In the genomic region with DNA sequence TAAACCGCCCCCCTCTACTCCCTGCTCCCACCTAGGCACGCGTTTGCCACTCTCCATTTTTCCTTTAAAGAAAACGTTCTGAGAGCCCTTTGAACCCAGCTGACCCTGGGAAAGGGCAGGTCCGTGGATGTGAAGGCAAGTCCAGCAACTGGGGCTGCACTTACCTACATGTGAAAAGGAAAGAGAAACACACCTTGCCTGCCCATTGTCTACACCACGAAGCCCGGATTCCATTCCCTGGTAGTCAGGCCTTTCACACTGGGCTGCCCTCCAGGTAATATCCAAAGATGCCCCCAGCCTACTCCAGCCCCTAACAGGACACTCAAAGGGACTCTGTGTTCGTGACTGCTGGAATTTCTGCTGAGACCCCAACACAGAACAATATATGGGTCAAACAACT, we compare ENCODE assay signal across 9 cellular contexts.
DNase-seq lines count a peak whose midpoint lies in the region; ATAC-seq, FAIRE-seq and TF ChIP-seq lines count a peak whose summit lies in the region.
"Had no signal": no experiment of that assay in that cellular context is flagged by ENCODE, and none has a peak within 500 bp of the region (broad histone marks: within the 10 kb centered on the region; RNA-seq: fewer than 3 reads in every experiment).

No MANE protein-coding gene starts in this region.

- FAIRE-seq in RCC 7860 (lab: Jason Lieb, UNC), result no peak

- no peaks in the 10 kb centered on the region for H3K36me3 Mint-ChIP-seq in activated naive CD4-positive, alpha-beta T cell treated with anti-CD3 and anti-CD28 coated beads for 36 hours (ENCODE audit: low read depth)

- H3K4me3 ChIP-seq in ascending aorta (peak overlapping the region; percentile 70 to 81), lower lobe of right lung (peak overlapping the region; percentile 81), thoracic aorta (peak overlapping the region; percentile 95)

- peak overlapping the region; percentile 79 for H3K4me3 Mint-ChIP-seq in activated naive CD4-positive, alpha-beta T cell treated with anti-CD3 and anti-CD28 coated beads for 36 hours

- H3K4me1 ChIP-seq in ascending aorta (peaks cover 6 to 11% of the 10 kb centered on the region in 2 donors), lower lobe of right lung (peaks cover 17% of the 10 kb centered on the region), thoracic aorta (ENCODE audit: control insufficient read depth in 1 of 2, low read depth in 2 of 2) (peaks cover 8 to 9% of the 10 kb centered on the region in 2 donors)

- CTCF ChIA-PET in activated naive CD4-positive, alpha-beta T cell treated with anti-CD3 and anti-CD28 coated beads for 36 hours (lab: Charles Lee), result interaction anchor here (0.6 to 2.2 kb wide), 9 partner anchors 71 to 1411 kb away, joined by 3 to 6 read pairs (median 3); no protein-coding TSS in a partner anchor

- DNase-seq in activated naive CD4-positive, alpha-beta T cell treated with anti-CD3 and anti-CD28 coated beads for 36 hours, result no peak
- no peak for DNase-seq in activated naive CD4-positive, alpha-beta T cell treated with Interleukin-2 at 50 U/mL for 16 hours
- DNase-seq in ascending aorta (ENCODE audit: low spot score in 2 of 2), result no peak
- DNase-seq in lower lobe of right lung, result no peak
- no peak for DNase-seq in thoracic aorta (ENCODE audit: low spot score)
- no peak for DNase-seq in RCC 7860 (ENCODE audit: low spot score)
- DNase-seq in NCI-H146 (lab: John Stamatoyannopoulos, UW), result no peak
- DNase-seq: activated effector memory CD4-positive, alpha-beta T cell treated with Interleukin-2 at 50 U/mL for 16 hours had no signal

- H3K36me3 ChIP-seq in ascending aorta (no peaks in the 10 kb centered on the region), lower lobe of right lung (no peaks in the 10 kb centered on the region), thoracic aorta (no peaks in the 10 kb centered on the region)

- H3K27ac ChIP-seq in ascending aorta (no peak overlapping the region), lower lobe of right lung (no peak overlapping the region), thoracic aorta (no peak overlapping the region)

- H3K27me3 ChIP-seq in ascending aorta (no peaks in the 10 kb centered on the region), lower lobe of right lung (ENCODE audit: low read depth) (no peaks in the 10 kb centered on the region), thoracic aorta (replicated peaks; ENCODE audit: insufficient read depth) (no peaks in the 10 kb centered on the region)

- H3K27me3 Mint-ChIP-seq in activated naive CD4-positive, alpha-beta T cell treated with anti-CD3 and anti-CD28 coated beads for 36 hours (ENCODE audit: low read depth), result no peaks in the 10 kb centered on the region

- no peaks in the 10 kb centered on the region for H3K9me3 ChIP-seq in ascending aorta
- no peaks in the 10 kb centered on the region for H3K9me3 ChIP-seq in lower lobe of right lung
- H3K9me3 ChIP-seq in thoracic aorta, result no peaks in the 10 kb centered on the region

- H3K4me1 Mint-ChIP-seq in activated naive CD4-positive, alpha-beta T cell treated with anti-CD3 and anti-CD28 coated beads for 36 hours (ENCODE audit: low read depth), result peaks cover 12% of the 10 kb centered on the region

- intact Hi-C loops in activated naive CD4-positive, alpha-beta T cell treated with anti-CD3 and anti-CD28 coated beads for 36 hours (cut with micrococcal nuclease), result loop anchor here (5.0 to 10.0 kb wide), 4 partner anchors 173 to 1280 kb away; no protein-coding TSS in a partner anchor
- intact Hi-C loops in ascending aorta (cut with DNase I), result loop anchor here (5.0 to 10.0 kb wide), 3 partner anchors 303 to 1290 kb away; partner anchors contain the start of gene JARID2
- intact Hi-C loops in lower lobe of right lung (cut with DNase I), result no loop called here

- H3K9me3 Mint-ChIP-seq in activated naive CD4-positive, alpha-beta T cell treated with anti-CD3 and anti-CD28 coated beads for 36 hours, result no peaks in the 10 kb centered on the region

- TF ChIP-seq CTCF in ascending aorta (IDR thresholded peaks at IDR 0.05), result no peak
- TF ChIP-seq CTCF in lower lobe of right lung (IDR thresholded peaks at IDR 0.05), result no peak
- no peak for TF ChIP-seq CTCF in thoracic aorta (IDR thresholded peaks at IDR 0.05)

- H3K27ac Mint-ChIP-seq in activated naive CD4-positive, alpha-beta T cell treated with anti-CD3 and anti-CD28 coated beads for 36 hours, result no peak overlapping the region

- ATAC-seq in lower lobe of right lung (peak in 1 of 2 donors; percentile 16), thoracic aorta (ENCODE audit: insufficient number of reproducible peaks, low FRiP score, low read depth) (no peak), GM18909 (IDR thresholded peaks at IDR 0.05; ENCODE audit: poor library complexity, unreplicated experiment) (no peak)
